In genomic region chr3:76497636-76498035, GRCh38 we compare ENCODE assay signal across 21 cellular contexts.
DNase-seq lines count a peak whose midpoint lies in the region; ATAC-seq and TF ChIP-seq lines count a peak whose summit lies in the region.
"Had no signal": no experiment of that assay in that cellular context is flagged by ENCODE, and none has a peak within 500 bp of the region (broad histone marks: within the 10 kb centered on the region; RNA-seq: fewer than 3 reads in every experiment).

No MANE protein-coding gene starts in this region.

- TF ChIP-seq CTCF in RWPE1 (conservative IDR thresholded peaks at IDR 0.05; ENCODE audit: low read depth) (no peak), foreskin fibroblast (IDR thresholded peaks at IDR 0.05; ENCODE audit: low read depth, low read length) (no peak), psoas muscle (IDR thresholded peaks at IDR 0.05) (no peak)

- H2BK15ac ChIP-seq in neuronal stem cell (ENCODE audit: low read length): no peak overlapping the region

- no peak overlapping the region for H2AK5ac ChIP-seq in neuronal stem cell (ENCODE audit: low read depth, low read length)

- no peak overlapping the region for H2BK120ac ChIP-seq in neuronal stem cell (ENCODE audit: low read depth, low read length)

- no peak overlapping the region for H2AFZ ChIP-seq in neuronal stem cell (ENCODE audit: low read length)

- H3K4me2 ChIP-seq in neuronal stem cell (ENCODE audit: insufficient read depth, low read length, poor library complexity, severe bottlenecking): no peak overlapping the region

- H3K79me1 ChIP-seq in neuronal stem cell (ENCODE audit: low read depth, low read length): no peaks in the 10 kb centered on the region

- H4K91ac ChIP-seq in neuronal stem cell (ENCODE audit: low read depth, low read length, poor library complexity): no peak overlapping the region

- H3K27ac ChIP-seq in RWPE1 (no peak overlapping the region), neuronal stem cell (replicated peaks; ENCODE audit: low read length) (no peak overlapping the region), psoas muscle (no peak overlapping the region)
- H3K27ac ChIP-seq: adrenal gland, prostate gland, transverse colon had no signal

- no peak overlapping the region for H2BK12ac ChIP-seq in neuronal stem cell (ENCODE audit: low read length)

- H3K9ac ChIP-seq in neuronal stem cell (ENCODE audit: low read depth, low read length, poor library complexity): no peak overlapping the region

- no peak overlapping the region for H3K4ac ChIP-seq in neuronal stem cell (ENCODE audit: low read length)

- H4K8ac ChIP-seq in neuronal stem cell (ENCODE audit: low read depth, low read length): no peak overlapping the region

- no peak for ATAC-seq in HG02870 (IDR thresholded peaks at IDR 0.05; ENCODE audit: unreplicated experiment)
- ATAC-seq in psoas muscle: no peak
- ATAC-seq: activated T-cell treated with anti-CD3 and anti-CD28 coated beads, Interleukin-2, amount 50 U/mL, for 72 hours had no signal

- DNase-seq in ELF-1 (ENCODE audit: low read depth, low spot score) (peak; percentile 71), RWPE1 (ENCODE audit: low spot score) (peak; percentile 22), foreskin fibroblast (peak; percentile 5 to 30), neuronal stem cell (ENCODE audit: low spot score) (peak; percentile 30), dermis blood vessel endothelial cell (no peak), psoas muscle (no peak)
- DNase-seq in activated naive CD4-positive, alpha-beta T cell treated with anti-CD3 and anti-CD28 coated beads, Interleukin-2, amount 50 U/mL, for 16 hours: no peak
- DNase-seq: activated CD4-positive, alpha-beta T cell treated with anti-CD3 and anti-CD28 coated beads, Interleukin-2, amount 50 U/mL, for 1 hour; activated T-cell treated with anti-CD3 and anti-CD28 coated beads, Interleukin-2, amount 50 U/mL, for 72 hours; adrenal gland; CD4-positive, CD25-positive, alpha-beta regulatory T cell; cortex of kidney; GF-D8; immature natural killer cell; NCI-H2081; NCI-H774; stimulated activated CD4-positive, alpha-beta T cell treated with anti-CD3 and anti-CD28 coated beads, Interleukin-2, amount 100 ng/mL, for 24 hours; T-helper 9 cell; transverse colon had no signal

- no peaks in the 10 kb centered on the region for H3K27me3 ChIP-seq in neuronal stem cell (ENCODE audit: control insufficient read depth in 3 of 3, insufficient read depth in 3 of 3, low read depth in 1 of 3, low read length in 3 of 3)
- H3K27me3 ChIP-seq in psoas muscle (ENCODE audit: insufficient read depth in 3 of 3, low read length in 2 of 3): no peaks in the 10 kb centered on the region
- H3K27me3 ChIP-seq: adrenal gland, transverse colon had no signal

- no CpG with 5 or more reads among the region's 3 CpGs for WGBS in neuronal stem cell (ENCODE audit: extremely low coverage in 2 of 2, insufficient read length in 2 of 2, insufficient replicate concordance in 1 of 2), 2 donors
- 56 to 58% (median 58%) methylated on average over 3 of the region's 3 CpGs for WGBS in psoas muscle, 3 donors

- no peak overlapping the region for H3K23ac ChIP-seq in neuronal stem cell (ENCODE audit: low read depth, low read length, poor library complexity)

- intact Hi-C loops in psoas muscle (cut with DNase I): no loop called here

- H3K14ac ChIP-seq in neuronal stem cell (ENCODE audit: low read length): no peak overlapping the region

- H3K36me3 ChIP-seq in neuronal stem cell (replicated peaks in 1 of 2; ENCODE audit: control insufficient read depth in 2 of 2, insufficient read depth in 2 of 2, low read length in 2 of 2) (no peaks in the 10 kb centered on the region), psoas muscle (ENCODE audit: insufficient read depth in 1 of 2, low read depth in 1 of 2) (no peaks in the 10 kb centered on the region)
- H3K36me3 ChIP-seq: adrenal gland, prostate gland, transverse colon had no signal

- H3K4me1 ChIP-seq in neuronal stem cell (ENCODE audit: control insufficient read depth in 2 of 2, insufficient read depth in 1 of 2, low read depth in 1 of 2, low read length in 2 of 2) (no peaks in the 10 kb centered on the region), psoas muscle (no peaks in the 10 kb centered on the region)
- H3K4me1 ChIP-seq: adrenal gland, prostate gland, transverse colon had no signal

- CTCF ChIA-PET in RWPE1 (lab: Yijun Ruan, JAX): no interaction called here

- no peak overlapping the region for H2BK5ac ChIP-seq in neuronal stem cell (ENCODE audit: low read length)

- no peak overlapping the region for H3K18ac ChIP-seq in neuronal stem cell (ENCODE audit: low read length)

- H3K9me3 ChIP-seq in neuronal stem cell (replicated peaks in 1 of 2; ENCODE audit: control insufficient read depth in 2 of 2, insufficient read depth in 1 of 2, low read depth in 1 of 2, low read length in 2 of 2) (no peaks in the 10 kb centered on the region), psoas muscle (peaks cover 3% of the 10 kb centered on the region)
- H3K9me3 ChIP-seq: adrenal gland, prostate gland, transverse colon had no signal

- POLR2A ChIA-PET in RWPE1 (lab: Yijun Ruan, JAX; ENCODE audit: low non-redundant PET): no interaction called here

- H3K4me3 ChIP-seq in foreskin fibroblast (ENCODE audit: low read depth in 1 of 2, low read length in 2 of 2): no peak overlapping the region
- H3K4me3 ChIP-seq in neuronal stem cell (ENCODE audit: low read length in 2 of 2): no peak overlapping the region
- H3K4me3 ChIP-seq in psoas muscle: no peak overlapping the region
- H3K4me3 ChIP-seq: adrenal gland, prostate gland, transverse colon had no signal

Comparison
In these comparisons a context has a peak if more than half of its experiments do, and no peak if none do; other contexts are left out.
1. DNase-seq: peak in ELF-1 (single experiment), RWPE1 (single experiment), foreskin fibroblast (2 of 2) and neuronal stem cell (single experiment); none in activated naive CD4-positive, alpha-beta T cell treated with anti-CD3 and anti-CD28 coated beads, Interleukin-2, amount 50 U/mL, for 16 hours (single experiment), dermis blood vessel endothelial cell (single experiment) and psoas muscle (0 of 2).